24 cellular contexts compared by ENCODE assay signal in genomic region chr7:47074702-47075153, GRCh38.
DNase-seq lines count a peak whose midpoint lies in the region; ATAC-seq and TF ChIP-seq lines count a peak whose summit lies in the region.
"Had no signal": no experiment of that assay in that cellular context is flagged by ENCODE, and none has a peak within 500 bp of the region (broad histone marks: within the 10 kb centered on the region; RNA-seq: fewer than 3 reads in every experiment).

No MANE protein-coding gene starts in this region.

- H3K9me3 Mint-ChIP-seq in nephron = peaks cover 10% of the 10 kb centered on the region
- H3K9me3 Mint-ChIP-seq in activated naive CD8-positive, alpha-beta T cell treated with anti-CD3 and anti-CD28 coated beads, Interleukin-2, amount 50 U/mL, for 24 hours = no peaks in the 10 kb centered on the region
- H3K9me3 Mint-ChIP-seq: activated naive CD4-positive, alpha-beta T cell treated with anti-CD3 and anti-CD28 coated beads, Interleukin-2, amount 50 U/mL, for 24 hours; activated T-cell treated with anti-CD3 and anti-CD28 coated beads, Interleukin-2, amount 50 U/mL, for 4 hours had no signal

- ATAC-seq in Right ventricle myocardium inferior (peak; percentile 75), heart left ventricle (peak; percentile 12 to 79 (median 72)), GM19452 (IDR thresholded peaks at IDR 0.05; ENCODE audit: unreplicated experiment) (no peak), GM21723 (IDR thresholded peaks at IDR 0.05; ENCODE audit: unreplicated experiment) (no peak)
- no peak for ATAC-seq in activated naive CD8-positive, alpha-beta T cell treated with anti-CD3 and anti-CD28 coated beads, Interleukin-2, amount 50 U/mL, for 24 hours
- ATAC-seq: activated T-cell treated with anti-CD3 and anti-CD28 coated beads, Interleukin-2, amount 50 U/mL, for 4 hours had no signal

- intact Hi-C loops in Right ventricle myocardium inferior (cut with DNase I) (no loop called here), cardiac septum (cut with DNase I) (no loop called here), heart left ventricle (cut with DNase I) (no loop called here)

- TF ChIP-seq CTCF in heart left ventricle (IDR thresholded peaks at IDR 0.05) (no peak), nephron (IDR thresholded peaks at IDR 0.05; ENCODE audit: unreplicated experiment in 3 of 3) (no peak)

- no peak for DNase-seq in Right ventricle myocardium inferior (ENCODE audit: missing footprints)
- no peak for DNase-seq in cardiac septum (ENCODE audit: low spot score)
- peak in 1 of 5 donors; percentile 29 for DNase-seq in heart left ventricle
- DNase-seq in NCI-H510A treated with DMSO at 0.1 percent for 48 hours (lab: John Stamatoyannopoulos, UW) = no peak
- DNase-seq in activated naive CD8-positive, alpha-beta T cell treated with anti-CD3 and anti-CD28 coated beads, Interleukin-2, amount 50 U/mL, for 24 hours = no peak
- DNase-seq: activated CD4-positive, alpha-beta T cell treated with anti-CD3 and anti-CD28 coated beads for 1 hour; activated T-cell treated with anti-CD3 and anti-CD28 coated beads, Interleukin-2, amount 50 U/mL, for 4 hours; DMS79; head of caudate nucleus; NCI-H1092 treated with DMSO at 0.1 percent for 48 hours; NCI-H2029 treated with DMSO at 0.1 percent for 48 hours; NCI-H446; NK-92 treated with Interleukin-12 subunit alpha and Interleukin-12 subunit beta, amount 100 ng/mL, for 24 hours; stimulated activated CD4-positive, alpha-beta T cell treated with anti-CD3 and anti-CD28 coated beads, Interleukin-4, amount 100 ng/mL, for 4 hours; stomach; upper lobe of left lung had no signal

- H3K36me3 ChIP-seq in heart left ventricle = no peaks in the 10 kb centered on the region
- H3K36me3 ChIP-seq: stomach, upper lobe of left lung had no signal

- peak overlapping the region; percentile 80 to 91 (median 87) for H3K27ac Mint-ChIP-seq in nephron
- H3K27ac Mint-ChIP-seq in activated naive CD8-positive, alpha-beta T cell treated with anti-CD3 and anti-CD28 coated beads, Interleukin-2, amount 50 U/mL, for 24 hours = no peak overlapping the region
- H3K27ac Mint-ChIP-seq: activated naive CD4-positive, alpha-beta T cell treated with anti-CD3 and anti-CD28 coated beads, Interleukin-2, amount 50 U/mL, for 24 hours had no signal

- 28 to 46% (median 32%) methylated on average over 2 of the region's 2 CpGs for WGBS in heart left ventricle, 4 donors

- H3K9me3 ChIP-seq in heart left ventricle = no peaks in the 10 kb centered on the region
- H3K9me3 ChIP-seq: stomach, upper lobe of left lung had no signal

- H3K4me3 ChIP-seq in heart left ventricle = no peak overlapping the region
- H3K4me3 ChIP-seq: coronary artery, lung, skin epidermis, stomach, upper lobe of left lung had no signal

- H3K27me3 ChIP-seq in heart left ventricle = no peaks in the 10 kb centered on the region
- H3K27me3 ChIP-seq: stomach, upper lobe of left lung had no signal

- peaks cover 16% of the 10 kb centered on the region for H3K4me1 Mint-ChIP-seq in nephron
- no peaks in the 10 kb centered on the region for H3K4me1 Mint-ChIP-seq in activated naive CD8-positive, alpha-beta T cell treated with anti-CD3 and anti-CD28 coated beads, Interleukin-2, amount 50 U/mL, for 24 hours
- H3K4me1 Mint-ChIP-seq: activated naive CD4-positive, alpha-beta T cell treated with anti-CD3 and anti-CD28 coated beads, Interleukin-2, amount 50 U/mL, for 24 hours had no signal

- no peaks in the 10 kb centered on the region for H3K36me3 Mint-ChIP-seq in nephron (ENCODE audit: low read depth)
- H3K36me3 Mint-ChIP-seq in activated naive CD8-positive, alpha-beta T cell treated with anti-CD3 and anti-CD28 coated beads, Interleukin-2, amount 50 U/mL, for 24 hours (ENCODE audit: low read depth) = no peaks in the 10 kb centered on the region
- H3K36me3 Mint-ChIP-seq: activated naive CD4-positive, alpha-beta T cell treated with anti-CD3 and anti-CD28 coated beads, Interleukin-2, amount 50 U/mL, for 24 hours had no signal

- no peak for TF ChIP-seq POLR2A in heart left ventricle (IDR thresholded peaks at IDR 0.05)

- H3K27me3 Mint-ChIP-seq in nephron (ENCODE audit: low read depth) = no peaks in the 10 kb centered on the region
- H3K27me3 Mint-ChIP-seq in activated naive CD8-positive, alpha-beta T cell treated with anti-CD3 and anti-CD28 coated beads, Interleukin-2, amount 50 U/mL, for 24 hours = no peaks in the 10 kb centered on the region

- peak overlapping the region in 3 of 12 donors; percentile 9 to 43 (median 29) for H3K27ac ChIP-seq in heart left ventricle
- H3K27ac ChIP-seq: coronary artery, parathyroid adenoma, skin epidermis, upper lobe of left lung had no signal

- no peak overlapping the region for H3K4me3 Mint-ChIP-seq in nephron
- no peak overlapping the region for H3K4me3 Mint-ChIP-seq in activated naive CD8-positive, alpha-beta T cell treated with anti-CD3 and anti-CD28 coated beads, Interleukin-2, amount 50 U/mL, for 24 hours
- H3K4me3 Mint-ChIP-seq: activated naive CD4-positive, alpha-beta T cell treated with anti-CD3 and anti-CD28 coated beads, Interleukin-2, amount 50 U/mL, for 24 hours; activated T-cell treated with anti-CD3 and anti-CD28 coated beads, Interleukin-2, amount 50 U/mL, for 4 hours had no signal

- H3K4me1 ChIP-seq in heart left ventricle = peaks cover 0 to 25% (median 13%) of the 10 kb centered on the region in 12 donors
- H3K4me1 ChIP-seq: parathyroid adenoma had no signal

Comparison
In these comparisons a context has a peak if more than half of its experiments do, and no peak if none do; other contexts are left out.
1. ATAC-seq: peak in Right ventricle myocardium inferior (single experiment) and heart left ventricle (4 of 4); none in GM19452 (single experiment), activated naive CD8-positive, alpha-beta T cell treated with anti-CD3 and anti-CD28 coated beads, Interleukin-2, amount 50 U/mL, for 24 hours (single experiment) and GM21723 (single experiment).